In genomic region chr18:39960545-39960944, GRCh38 we compare ENCODE assay signal across 1 cellular context.
TF ChIP-seq lines count a peak whose summit lies in the region.

No MANE protein-coding gene starts in this region.

TF ChIP-seq in HepG2, 621 proteins besides CTCF, POLR2A, EP300 and RAD21 (continued from another document):
- TF ChIP-seq ATF5 (CRISPR knock-in tag; IDR thresholded peaks at IDR 0.05; ENCODE audit: low read depth) = no peak
- TF ChIP-seq ZNF232 (CRISPR knock-in tag; IDR thresholded peaks at IDR 0.05; ENCODE audit: borderline replicate concordance) = no peak
- TF ChIP-seq PAX8 (CRISPR knock-in tag; IDR thresholded peaks at IDR 0.05; ENCODE audit: borderline replicate concordance) = no peak
- TF ChIP-seq MED13 (CRISPR knock-in tag; IDR thresholded peaks at IDR 0.05) = no peak
- no peak for TF ChIP-seq ZNF142 (CRISPR knock-in tag; IDR thresholded peaks at IDR 0.05)
- no peak for TF ChIP-seq RARA (CRISPR knock-in tag; IDR thresholded peaks at IDR 0.05)
- TF ChIP-seq GPBP1L1 (CRISPR knock-in tag; IDR thresholded peaks at IDR 0.05) = no peak
- TF ChIP-seq SP1 (IDR thresholded peaks at IDR 0.05) = no peak
- no peak for TF ChIP-seq SP1 (CRISPR knock-in tag; IDR thresholded peaks at IDR 0.05)
